Comparison of ENCODE assay signal across 9 cellular contexts in the genomic region with DNA sequence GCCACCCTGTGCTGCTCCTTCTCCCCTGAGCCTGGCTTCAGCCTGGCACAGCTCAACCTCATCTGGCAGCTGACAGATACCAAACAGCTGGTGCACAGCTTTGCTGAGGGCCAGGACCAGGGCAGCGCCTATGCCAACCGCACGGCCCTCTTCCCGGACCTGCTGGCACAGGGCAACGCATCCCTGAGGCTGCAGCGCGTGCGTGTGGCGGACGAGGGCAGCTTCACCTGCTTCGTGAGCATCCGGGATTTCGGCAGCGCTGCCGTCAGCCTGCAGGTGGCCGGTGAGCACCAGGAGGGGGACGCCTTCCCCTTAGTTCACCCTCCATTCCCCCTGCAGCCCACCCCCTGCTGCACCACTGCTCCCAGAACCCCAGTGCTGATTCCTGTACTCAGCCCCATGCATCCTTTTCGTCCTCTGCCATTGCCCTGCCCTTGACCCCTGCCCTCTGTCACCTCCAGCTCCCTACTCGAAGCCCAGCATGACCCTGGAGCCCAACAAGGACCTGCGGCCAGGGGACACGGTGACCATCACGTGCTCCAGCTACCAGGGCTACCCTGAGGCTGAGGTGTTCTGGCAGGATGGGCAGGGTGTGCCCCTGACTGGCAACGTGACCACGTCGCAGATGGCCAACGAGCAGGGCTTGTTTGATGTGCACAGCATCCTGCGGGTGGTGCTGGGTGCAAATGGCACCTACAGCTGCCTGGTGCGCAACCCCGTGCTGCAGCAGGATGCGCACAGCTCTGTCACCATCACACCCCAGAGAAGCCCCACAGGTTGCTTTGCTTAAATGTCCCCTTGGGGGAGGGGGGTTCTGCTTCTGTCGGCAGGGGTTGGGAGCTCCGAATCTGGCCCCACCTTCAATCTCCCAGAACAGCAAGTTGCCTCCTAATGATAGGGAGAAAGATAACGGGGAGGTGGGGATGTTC. TPM values are rescaled to one million over a fixed set of nuclear protein-coding genes. Genes with fewer than 3 reads are reported as not detected.
A peak's percentile ranks its signal among the peaks of the same experiment; 100 is the strongest.
DNase-seq lines count a peak whose midpoint lies in the region; ATAC-seq, FAIRE-seq and TF ChIP-seq lines count a peak whose summit lies in the region.
"Not testable (repeated sequence)": the region's sequence is repeated elsewhere in the genome, so short reads cannot be mapped to it uniquely, and the experiment has no call there.
"Had no signal": no experiment of that assay in that cellular context is flagged by ENCODE, and none has a peak within 500 bp of the region (broad histone marks: within the 10 kb centered on the region; RNA-seq: fewer than 3 reads in every experiment).

No MANE protein-coding gene starts in this region.

- not testable (repeated sequence) for H3K18ac ChIP-seq in mesenchymal stem cell (ENCODE audit: low read depth in 1 of 2, low read length in 2 of 2)
- peak overlapping the region; percentile 25 for H3K18ac ChIP-seq in neuronal stem cell (ENCODE audit: low read length)

- H3K23ac ChIP-seq in mesenchymal stem cell (ENCODE audit: low read length in 2 of 2); neuronal stem cell (ENCODE audit: low read depth, low read length, poor library complexity): not testable (repeated sequence)

- not testable (repeated sequence) for H3K4me3 ChIP-seq in GM23338; endothelial cell of umbilical vein (replicated peaks in 1 of 3; ENCODE audit: insufficient read depth in 1 of 3, low read depth in 1 of 3, low read length in 3 of 3); mesenchymal stem cell (ENCODE audit: insufficient read depth in 1 of 2, low read depth in 1 of 2, low read length in 2 of 2); neuronal stem cell (ENCODE audit: low read length in 2 of 2)

- H3K27ac Mint-ChIP-seq in GM23338; WTC11; chondrocyte (ENCODE audit: unreplicated experiment): not testable (repeated sequence)

- H2BK5ac ChIP-seq in mesenchymal stem cell (ENCODE audit: low read depth, low read length, poor library complexity, severe bottlenecking); neuronal stem cell (ENCODE audit: low read length): not testable (repeated sequence)

- not testable (repeated sequence) for H3K4me1 ChIP-seq in GM23338 (ENCODE audit: insufficient read depth); endothelial cell of umbilical vein (ENCODE audit: control insufficient read depth, extremely low read depth, insufficient read depth, low read length); mesenchymal stem cell (ENCODE audit: control insufficient read depth, insufficient read depth, low read depth, low read length); neuronal stem cell (ENCODE audit: control insufficient read depth in 2 of 2, insufficient read depth in 1 of 2, low read depth in 1 of 2, low read length in 2 of 2)

- CTCF ChIA-PET in WTC11 (lab: Charles Lee) (interaction anchor here (0.9 to 5.0 kb wide), 10 partner anchors 17 to 149 kb away, joined by 3 to 66 read pairs (median 5); no protein-coding TSS in a partner anchor), endothelial cell of umbilical vein (lab: Charles Lee) (interaction anchor here (0.9 to 9.0 kb wide), 5 partner anchors 21 to 462 kb away, joined by 3 to 368 read pairs (median 4); a partner anchor contains a TSS)

- not testable (repeated sequence) for H3K14ac ChIP-seq in mesenchymal stem cell (ENCODE audit: low read length in 2 of 2); neuronal stem cell (ENCODE audit: low read length)

- H3K79me1 ChIP-seq in mesenchymal stem cell (replicated peaks; ENCODE audit: low read length, poor library complexity, severe bottlenecking): peaks cover 56% of the 10 kb centered on the region
- not testable (repeated sequence) for H3K79me1 ChIP-seq in neuronal stem cell (ENCODE audit: low read depth, low read length)

- peak; percentile 60 for FAIRE-seq in HTR-8/SVneo (lab: Jason Lieb, UNC)
- FAIRE-seq in endothelial cell of umbilical vein (lab: Jason Lieb, UNC): not testable (repeated sequence)

- H4K8ac ChIP-seq in mesenchymal stem cell (ENCODE audit: low read length); neuronal stem cell (ENCODE audit: low read depth, low read length): not testable (repeated sequence)

- not testable (repeated sequence) for H2BK12ac ChIP-seq in mesenchymal stem cell (ENCODE audit: low read length in 2 of 2); neuronal stem cell (ENCODE audit: low read length)

- not testable (repeated sequence) for H2BK120ac ChIP-seq in mesenchymal stem cell (ENCODE audit: low read depth, low read length); neuronal stem cell (ENCODE audit: low read depth, low read length)

- intact Hi-C loops in endothelial cell of umbilical vein (cut with micrococcal nuclease): not testable (repeated sequence)

- H4K20me1 ChIP-seq in GM23338 (replicated peaks; ENCODE audit: insufficient read depth): peaks cover 15% of the 10 kb centered on the region; the same call in 1 of the 2 replicates
- H4K20me1 ChIP-seq in endothelial cell of umbilical vein (replicated peaks; ENCODE audit: control insufficient read depth, extremely low read depth, insufficient read depth, low read length): not testable (repeated sequence)

- not testable (repeated sequence) for H3K36me3 ChIP-seq in GM23338 (ENCODE audit: insufficient read depth)
- H3K36me3 ChIP-seq in endothelial cell of umbilical vein (ENCODE audit: control insufficient read depth in 2 of 2, extremely low read depth in 1 of 2, insufficient read depth in 2 of 2, low read length in 2 of 2) (peaks cover 0 to 14% of the 10 kb centered on the region in 2 experiments), mesenchymal stem cell (ENCODE audit: control insufficient read depth in 1 of 2, insufficient read depth in 2 of 2, low read depth in 1 of 2, low read length in 2 of 2) (peaks cover 62 to 83% of the 10 kb centered on the region in 2 experiments), neuronal stem cell (replicated peaks in 1 of 2; ENCODE audit: control insufficient read depth in 2 of 2, insufficient read depth in 2 of 2, low read length in 2 of 2) (peaks cover 37 to 87% of the 10 kb centered on the region in 2 donors)

- peak in 1 of 2 experiments; percentile 20; a peak in 2 of 4 replicates for TF ChIP-seq CTCF in GM23338 (conservative IDR thresholded peaks at IDR 0.05; ENCODE audit: low read depth in 2 of 2)
- TF ChIP-seq CTCF in WTC11 (IDR thresholded peaks at IDR 0.05); endothelial cell of umbilical vein (IDR thresholded peaks at IDR 0.05; ENCODE audit: extremely low read depth in 1 of 2, insufficient read depth in 1 of 2, low read depth in 1 of 2, low read length in 2 of 2): not testable (repeated sequence)
- TF ChIP-seq CTCF in chondrocyte (IDR thresholded peaks at IDR 0.05): peak; percentile 15

- H3K36me3 Mint-ChIP-seq in GM23338 (ENCODE audit: low read depth) (peaks cover 47% of the 10 kb centered on the region), WTC11 (peaks cover 31% of the 10 kb centered on the region), chondrocyte (ENCODE audit: low read depth) (peaks cover 31% of the 10 kb centered on the region)

- DNase-seq in GM23338 (ENCODE audit: low spot score); HTR-8/SVneo (ENCODE audit: insufficient read length, low spot score); chondrocyte (ENCODE audit: low spot score); endothelial cell of umbilical vein (ENCODE audit: low read depth, low spot score); mesenchymal stem cell; neuronal stem cell (ENCODE audit: low spot score): not testable (repeated sequence)
- DNase-seq in WTC11 (ENCODE audit: low spot score): peak; percentile 25

- not testable (repeated sequence) for H4K91ac ChIP-seq in mesenchymal stem cell (ENCODE audit: low read length); neuronal stem cell (ENCODE audit: low read depth, low read length, poor library complexity)

- ATAC-seq in GM23338 (peak; percentile 15), WTC11 (peak; percentile 10; the same call in 1 of the 2 replicates)

- not testable (repeated sequence) for H3K27me3 ChIP-seq in GM23338 (ENCODE audit: insufficient read depth); endothelial cell of umbilical vein (ENCODE audit: control insufficient read depth in 2 of 2, insufficient read depth in 2 of 2, low read length in 2 of 2); mesenchymal stem cell (ENCODE audit: control insufficient read depth in 1 of 2, insufficient read depth in 1 of 2, low read length in 2 of 2); neuronal stem cell (ENCODE audit: control insufficient read depth in 3 of 3, insufficient read depth in 3 of 3, low read depth in 1 of 3, low read length in 3 of 3)

- not testable (repeated sequence) for H3K9me2 ChIP-seq in GM23338 (ENCODE audit: insufficient read depth)

- not testable (repeated sequence) for H3K9ac ChIP-seq in endothelial cell of umbilical vein (replicated peaks; ENCODE audit: extremely low read depth, insufficient read depth, low read length); mesenchymal stem cell (ENCODE audit: low read length); neuronal stem cell (ENCODE audit: low read depth, low read length, poor library complexity)

- TSS peak; percentile 37 for BruUV-seq in endothelial cell of umbilical vein (replicated peaks; lab: Mats Ljungman, UMichigan)

- H3K9me1 ChIP-seq in endothelial cell of umbilical vein (replicated peaks; ENCODE audit: control insufficient read depth, extremely low read depth, insufficient read depth, low read length): not testable (repeated sequence)

- H3K9me3 ChIP-seq in endothelial cell of umbilical vein (replicated peaks; ENCODE audit: control insufficient read depth, insufficient read depth, low read length); mesenchymal stem cell (ENCODE audit: control insufficient read depth, low read length); neuronal stem cell (replicated peaks in 1 of 2; ENCODE audit: control insufficient read depth in 2 of 2, insufficient read depth in 1 of 2, low read depth in 1 of 2, low read length in 2 of 2): not testable (repeated sequence)

- H3K4ac ChIP-seq in mesenchymal stem cell (ENCODE audit: low read depth in 1 of 2, low read length in 2 of 2); neuronal stem cell (ENCODE audit: low read length): not testable (repeated sequence)

- H2AFZ ChIP-seq in GM23338; endothelial cell of umbilical vein (ENCODE audit: low read depth, low read length); mesenchymal stem cell (ENCODE audit: low read depth, low read length); neuronal stem cell (ENCODE audit: low read length): not testable (repeated sequence)

- POLR2A ChIA-PET in WTC11 (lab: Charles Lee); endothelial cell of umbilical vein (lab: Charles Lee): not testable (repeated sequence)

- WGBS in mesenchymal stem cell: 86% methylated on average over 22 of the region's 33 CpGs
- WGBS in neuronal stem cell (ENCODE audit: extremely low coverage in 2 of 2, insufficient read length in 2 of 2, insufficient replicate concordance in 1 of 2), 2 donors: no CpG with 5 or more reads among the region's 33 CpGs

- H3K27me3 Mint-ChIP-seq in GM23338 (ENCODE audit: insufficient read depth, low read depth, poor library complexity): peaks cover 10% of the 10 kb centered on the region
- not testable (repeated sequence) for H3K27me3 Mint-ChIP-seq in WTC11 (ENCODE audit: low read depth); chondrocyte (ENCODE audit: low read depth)

- H3K4me2 ChIP-seq in GM23338; endothelial cell of umbilical vein (ENCODE audit: insufficient read depth, low read length); mesenchymal stem cell (ENCODE audit: low read length, poor library complexity, severe bottlenecking); neuronal stem cell (ENCODE audit: insufficient read depth, low read length, poor library complexity, severe bottlenecking): not testable (repeated sequence)

- peaks cover 38% of the 10 kb centered on the region for H3K79me2 ChIP-seq in GM23338 (replicated peaks; ENCODE audit: insufficient read depth)
- H3K79me2 ChIP-seq in endothelial cell of umbilical vein (ENCODE audit: control insufficient read depth, insufficient read depth, low read length): not testable (repeated sequence)

- H3K9me3 Mint-ChIP-seq in GM23338; WTC11; chondrocyte (ENCODE audit: low read depth): not testable (repeated sequence)

- H2AK5ac ChIP-seq in mesenchymal stem cell (ENCODE audit: low read length, severe bottlenecking); neuronal stem cell (ENCODE audit: low read depth, low read length): not testable (repeated sequence)

- not testable (repeated sequence) for H3K4me3 Mint-ChIP-seq in GM23338; WTC11; chondrocyte (ENCODE audit: unreplicated experiment)

- peak overlapping the region; percentile 30 for H2BK15ac ChIP-seq in mesenchymal stem cell (ENCODE audit: low read depth, poor library complexity, severe bottlenecking)
- H2BK15ac ChIP-seq in neuronal stem cell (ENCODE audit: low read length): not testable (repeated sequence)

- not testable (repeated sequence) for H3K27ac ChIP-seq in GM23338 (ENCODE audit: low read depth); endothelial cell of umbilical vein (ENCODE audit: insufficient read depth, low read depth, low read length); mesenchymal stem cell (ENCODE audit: low read length, poor library complexity, severe bottlenecking); neuronal stem cell (replicated peaks; ENCODE audit: low read length)

- dilution Hi-C loops in endothelial cell of umbilical vein (cut with MboI; ENCODE audit: extremely low pct_ligation_motif_present, low sequenced_read_pairs): not testable (repeated sequence)

- TF ChIP-seq POLR2A in endothelial cell of umbilical vein (IDR thresholded peaks at IDR 0.05; ENCODE audit: low read depth, low read length): not testable (repeated sequence)

- H3K4me1 Mint-ChIP-seq in GM23338 (peaks cover 27% of the 10 kb centered on the region), WTC11 (peaks cover 23% of the 10 kb centered on the region), chondrocyte (ENCODE audit: low read depth) (peaks cover 24% of the 10 kb centered on the region)

- not testable (repeated sequence) for H3F3A ChIP-seq in GM23338 (replicated peaks; ENCODE audit: low read depth)

RNA-seq across cellular contexts. Expression of a gene that starts 18.4 kb away (rescaled TPM):
- 131 and 158 TPM in 2 replicates for total RNA-seq in GM23338 (2014; rRNA removed; shearing (Covaris generic))
- polyA plus RNA-seq in GM23338 (2016; fragmentation: Nextera tagmentation; extraction: Ambion mirVana) (58.3 and 60.9 TPM in 2 replicates), endothelial cell of umbilical vein (73.6 and 85.4 TPM in 2 replicates)
- total RNA-seq in WTC11 (2021) (146 to 153 TPM (median 150 TPM) in 3 replicates), chondrocyte (157 to 196 TPM (median 192 TPM) in 3 replicates), endothelial cell of umbilical vein (85.6 and 85.7 TPM in 2 replicates)
- 59.3 and 62.7 TPM in 2 replicates for polyA plus RNA-seq in endothelial cell of umbilical vein (2011; cell fraction: cytosol; rRNA removed)
- polyA plus RNA-seq in endothelial cell of umbilical vein (2011; cell fraction: nucleus; rRNA removed): 57.8 and 59.7 TPM in 2 replicates
- 122 and 135 TPM in 2 replicates for polyA plus RNA-seq in endothelial cell of umbilical vein (2012)
- polyA minus RNA-seq in endothelial cell of umbilical vein: 84.0 and 87.7 TPM in 2 replicates
- polyA minus RNA-seq in endothelial cell of umbilical vein (2011; cell fraction: cytosol; rRNA and poly(A)+ RNA removed): 47.2 TPM
- 19.2 and 25.1 TPM in 2 replicates for polyA minus RNA-seq in endothelial cell of umbilical vein (2011; cell fraction: nucleus; rRNA and poly(A)+ RNA removed)
- polyA plus RNA-seq in mesenchymal stem cell (2013, experiment 1 of 2): 490 TPM
- polyA plus RNA-seq in mesenchymal stem cell (2013, experiment 2 of 2): 486 TPM
- 243 TPM for polyA plus RNA-seq in neuronal stem cell (2013, experiment 1 of 2)
- 246 TPM for polyA plus RNA-seq in neuronal stem cell (2013, experiment 2 of 2)
- polyA plus RNA-seq: CD4-positive, alpha-beta memory T cell had no signal

RNA-seq across cellular contexts. Expression of a gene that starts 50.6 kb away (rescaled TPM):
- 4.5 and 14.2 TPM in 2 replicates for total RNA-seq in GM23338 (2014; rRNA removed; shearing (Covaris generic))
- polyA plus RNA-seq in GM23338 (2016; fragmentation: Nextera tagmentation; extraction: Ambion mirVana) (0.10 and 0.18 TPM in 2 replicates), endothelial cell of umbilical vein (0.18 and 0.29 TPM in 2 replicates)
- total RNA-seq in WTC11 (2021) (9.0 to 11.9 TPM (median 9.8 TPM) in 3 replicates), chondrocyte (9.9 to 24.9 TPM (median 23.0 TPM) in 3 replicates), endothelial cell of umbilical vein (0.58 TPM in 1 of 2 replicates, not detected in the other)
- 0.15 and 0.17 TPM in 2 replicates for polyA plus RNA-seq in endothelial cell of umbilical vein (2011; cell fraction: cytosol; rRNA removed)
- polyA plus RNA-seq in endothelial cell of umbilical vein (2011; cell fraction: nucleus; rRNA removed): 0.40 and 0.43 TPM in 2 replicates
- 0.11 and 0.95 TPM in 2 replicates for polyA plus RNA-seq in endothelial cell of umbilical vein (2012)
- 0.42 and 0.53 TPM in 2 replicates for polyA minus RNA-seq in endothelial cell of umbilical vein
- polyA minus RNA-seq in endothelial cell of umbilical vein (2011; cell fraction: cytosol; rRNA and poly(A)+ RNA removed): not detected
- polyA minus RNA-seq in endothelial cell of umbilical vein (2011; cell fraction: nucleus; rRNA and poly(A)+ RNA removed): not detected in 2 replicates
- 0.64 TPM for polyA plus RNA-seq in mesenchymal stem cell (2013, experiment 1 of 2)
- 0.78 TPM for polyA plus RNA-seq in mesenchymal stem cell (2013, experiment 2 of 2)
- polyA plus RNA-seq in neuronal stem cell (2013, experiment 1 of 2): 2.4 TPM
- 2.7 TPM for polyA plus RNA-seq in neuronal stem cell (2013, experiment 2 of 2)
- total RNA-seq: CD4-positive, alpha-beta memory T cell; GM12878 had no signal
- polyA plus RNA-seq: CD4-positive, alpha-beta memory T cell; GM12878 had no signal
